13 cellular contexts compared by ENCODE assay signal in the genomic region with DNA sequence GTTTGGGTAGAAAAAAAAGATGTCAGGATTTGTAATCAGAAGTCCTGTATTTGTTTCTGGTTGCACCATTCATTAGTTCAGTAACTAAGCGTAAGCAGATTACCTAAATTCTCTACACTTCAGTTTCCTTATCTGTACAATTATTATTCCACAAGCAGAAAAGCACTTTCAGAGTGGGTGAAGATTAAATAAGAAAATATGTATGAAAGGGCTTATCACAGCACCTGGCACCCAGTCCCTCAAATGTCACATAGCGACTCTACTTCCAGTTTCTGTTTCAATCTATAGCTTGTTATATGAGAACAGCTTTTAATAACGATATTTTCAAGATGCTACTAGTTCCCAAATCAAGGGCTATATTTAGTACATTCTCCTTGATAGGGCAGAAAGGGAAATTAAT. TPM values are rescaled to one million over a fixed set of nuclear protein-coding genes. Genes with fewer than 3 reads are reported as not detected.
A peak's percentile ranks its signal among the peaks of the same experiment; 100 is the strongest.
DNase-seq lines count a peak whose midpoint lies in the region; ATAC-seq, FAIRE-seq and TF ChIP-seq lines count a peak whose summit lies in the region.
"Had no signal": no experiment of that assay in that cellular context is flagged by ENCODE, and none has a peak within 500 bp of the region (broad histone marks: within the 10 kb centered on the region; RNA-seq: fewer than 3 reads in every experiment).

No MANE protein-coding gene starts in this region.

- H3K4me3 ChIP-seq in left ventricle myocardium inferior: no peak overlapping the region
- H3K4me3 ChIP-seq in brain microvascular endothelial cell (ENCODE audit: low read depth, low read length): no peak overlapping the region
- H3K4me3 ChIP-seq: hepatocyte, lower lobe of right lung had no signal

- H3K9me3 Mint-ChIP-seq in stimulated activated effector memory CD8-positive, alpha-beta T cell treated with anti-CD3 and anti-CD28 coated beads, Interleukin-12 subunit alpha, Interleukin-12 subunit beta, amount 100 ng/mL, for 72 hours: no peaks in the 10 kb centered on the region
- H3K9me3 Mint-ChIP-seq: CD8-positive, alpha-beta T cell had no signal

- no peak overlapping the region for H3K4me3 Mint-ChIP-seq in stimulated activated effector memory CD8-positive, alpha-beta T cell treated with anti-CD3 and anti-CD28 coated beads, Interleukin-12 subunit alpha, Interleukin-12 subunit beta, amount 100 ng/mL, for 72 hours
- H3K4me3 Mint-ChIP-seq: activated CD8-positive, alpha-beta T cell treated with anti-CD3 and anti-CD28 coated beads, Interleukin-2, amount 10 ng/mL, durations not matched to agents 7 days and 5 days; CD8-positive, alpha-beta T cell had no signal

- in situ Hi-C loops in brain microvascular endothelial cell (cut with HindIII; ENCODE audit: low pct_ligation_motif_present, low sequenced_read_pairs): no loop called here

- H3K27ac ChIP-seq in left ventricle myocardium inferior (replicated peaks): no peak overlapping the region
- H3K27ac ChIP-seq in brain microvascular endothelial cell: no peak overlapping the region
- H3K27ac ChIP-seq: hepatocyte, lower lobe of right lung had no signal

- H3K36me3 Mint-ChIP-seq in stimulated activated effector memory CD8-positive, alpha-beta T cell treated with anti-CD3 and anti-CD28 coated beads, Interleukin-12 subunit alpha, Interleukin-12 subunit beta, amount 100 ng/mL, for 72 hours: no peaks in the 10 kb centered on the region
- H3K36me3 Mint-ChIP-seq: CD8-positive, alpha-beta T cell had no signal

- H3K9me3 ChIP-seq in left ventricle myocardium inferior (replicated peaks): no peaks in the 10 kb centered on the region
- H3K9me3 ChIP-seq: lower lobe of right lung had no signal

- DNase-seq in GM19239 (ENCODE audit: insufficient read length, low spot score): no peak
- DNase-seq in left ventricle myocardium inferior: no peak
- no peak for DNase-seq in stimulated activated effector memory CD8-positive, alpha-beta T cell treated with anti-CD3 and anti-CD28 coated beads, Interleukin-12 subunit alpha, Interleukin-12 subunit beta, amount 100 ng/mL, for 72 hours (ENCODE audit: low spot score in 2 of 2)
- no peak for DNase-seq in brain microvascular endothelial cell
- DNase-seq: activated CD8-positive, alpha-beta T cell treated with anti-CD3 and anti-CD28 coated beads, Interleukin-2, amount 10 ng/mL, durations not matched to agents 7 days and 5 days; CD8-positive, alpha-beta T cell; Kasumi-1; lower lobe of right lung had no signal

- no peaks in the 10 kb centered on the region for H3K36me3 ChIP-seq in left ventricle myocardium inferior
- H3K36me3 ChIP-seq in brain microvascular endothelial cell (replicated peaks): no peaks in the 10 kb centered on the region
- H3K36me3 ChIP-seq: lower lobe of right lung had no signal

- H3K4me1 ChIP-seq in left ventricle myocardium inferior: peaks cover 17% of the 10 kb centered on the region
- H3K4me1 ChIP-seq: lower lobe of right lung had no signal

- H3K27me3 ChIP-seq in left ventricle myocardium inferior (ENCODE audit: low read depth) (no peaks in the 10 kb centered on the region), brain microvascular endothelial cell (replicated peaks) (no peaks in the 10 kb centered on the region)
- H3K27me3 ChIP-seq: hepatocyte had no signal

- H3K27ac Mint-ChIP-seq in stimulated activated effector memory CD8-positive, alpha-beta T cell treated with anti-CD3 and anti-CD28 coated beads, Interleukin-12 subunit alpha, Interleukin-12 subunit beta, amount 100 ng/mL, for 72 hours: no peak overlapping the region
- H3K27ac Mint-ChIP-seq: activated CD8-positive, alpha-beta T cell treated with anti-CD3 and anti-CD28 coated beads, Interleukin-2, amount 10 ng/mL, durations not matched to agents 7 days and 5 days; CD8-positive, alpha-beta T cell had no signal

- intact Hi-C loops in left ventricle myocardium inferior (cut with micrococcal nuclease): no loop called here

- peak; percentile 78 for ATAC-seq in HG02571 (IDR thresholded peaks at IDR 0.05; ENCODE audit: unreplicated experiment)
- peak; percentile 75 for ATAC-seq in HG03469 (IDR thresholded peaks at IDR 0.05; ENCODE audit: unreplicated experiment)
- ATAC-seq in stimulated activated effector memory CD8-positive, alpha-beta T cell treated with anti-CD3 and anti-CD28 coated beads, Interleukin-12 subunit alpha, Interleukin-12 subunit beta, amount 100 ng/mL, for 72 hours: no peak
- ATAC-seq: activated CD8-positive, alpha-beta T cell treated with anti-CD3 and anti-CD28 coated beads, Interleukin-2, amount 10 ng/mL, durations not matched to agents 7 days and 5 days; CD8-positive, alpha-beta T cell had no signal

- TF ChIP-seq CTCF in left ventricle myocardium inferior (IDR thresholded peaks at IDR 0.05; ENCODE audit: borderline replicate concordance): no peak
- TF ChIP-seq CTCF in brain microvascular endothelial cell (IDR thresholded peaks at IDR 0.05; ENCODE audit: low read depth, low read length, missing control alignments): no peak

- FAIRE-seq in GM19239 (lab: Jason Lieb, UNC) (peak; percentile 57), islet of Langerhans (lab: Jason Lieb, UNC) (peak; percentile 33)

- H3K4me1 Mint-ChIP-seq in stimulated activated effector memory CD8-positive, alpha-beta T cell treated with anti-CD3 and anti-CD28 coated beads, Interleukin-12 subunit alpha, Interleukin-12 subunit beta, amount 100 ng/mL, for 72 hours: no peaks in the 10 kb centered on the region

RNA-seq across cellular contexts. Expression of gene RGS17, which starts 31.4 kb away (rescaled TPM):
- 0.16 TPM for total RNA-seq in left ventricle myocardium inferior
- total RNA-seq: activated CD8-positive, alpha-beta T cell treated with anti-CD3 and anti-CD28 coated beads, Interleukin-2, amount 10 ng/mL, durations not matched to agents 7 days and 5 days; CD8-positive, alpha-beta T cell; T-helper 2 cell treated with Interferon-gamma antibody and Interleukin-4, amounts not matched to agents 100 ng/mL and 5 ng/mL, for 36 hours had no signal
